ENCODE assay signal across 8 cellular contexts in the genomic region with DNA sequence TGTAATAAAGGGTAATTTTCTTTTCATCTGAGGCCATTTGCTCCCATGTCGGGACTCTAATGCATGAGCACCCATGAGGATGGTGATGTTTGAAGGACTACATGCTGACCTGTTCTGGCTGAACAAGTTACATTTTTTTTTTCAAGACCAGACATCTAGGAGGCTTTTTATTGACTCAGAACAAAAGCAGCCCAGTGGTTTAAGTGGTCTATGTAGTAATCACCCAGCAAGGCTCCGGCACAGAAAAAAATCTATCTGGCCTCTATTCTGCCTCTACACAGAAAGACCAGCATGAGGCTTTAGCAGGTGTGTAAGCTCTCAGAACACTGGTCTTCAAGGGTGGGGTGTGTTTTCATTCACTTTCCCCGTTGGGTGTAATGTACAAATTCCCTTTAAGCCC. TPM values are rescaled to one million over a fixed set of nuclear protein-coding genes. Genes with fewer than 3 reads are reported as not detected.
DNase-seq lines count a peak whose midpoint lies in the region; ATAC-seq and TF ChIP-seq lines count a peak whose summit lies in the region.

No MANE protein-coding gene starts in this region.

- H3K23ac ChIP-seq in mesenchymal stem cell (ENCODE audit: low read length in 2 of 2) = no peak overlapping the region

- H3K4me3 Mint-ChIP-seq in CD4-positive, alpha-beta T cell = no peak overlapping the region

- H3K9ac ChIP-seq in mesenchymal stem cell (ENCODE audit: low read length) = no peak overlapping the region

- H3K27ac Mint-ChIP-seq in CD4-positive, alpha-beta T cell = no peak overlapping the region

- H2BK12ac ChIP-seq in mesenchymal stem cell (ENCODE audit: low read length in 2 of 2) = no peak overlapping the region

- no peaks in the 10 kb centered on the region for H3K27me3 Mint-ChIP-seq in CD4-positive, alpha-beta T cell

- H3K4me3 ChIP-seq in mesenchymal stem cell (ENCODE audit: insufficient read depth in 1 of 2, low read depth in 1 of 2, low read length in 2 of 2) = no peak overlapping the region
- H3K4me3 ChIP-seq in gastroesophageal sphincter = no peak overlapping the region

- 88% methylated on average over 2 of the region's 3 CpGs for WGBS in mesenchymal stem cell
- WGBS in gastroesophageal sphincter (ENCODE audit: low coverage in 1 of 2), 2 donors = 76 to 79% methylated on average over 2 to 3 of the region's 3 CpGs

- H3K36me3 ChIP-seq in mesenchymal stem cell (ENCODE audit: control insufficient read depth in 1 of 2, insufficient read depth in 2 of 2, low read depth in 1 of 2, low read length in 2 of 2) (no peaks in the 10 kb centered on the region), gastroesophageal sphincter (no peaks in the 10 kb centered on the region)

- no peak overlapping the region for H3K4ac ChIP-seq in mesenchymal stem cell (ENCODE audit: low read depth in 1 of 2, low read length in 2 of 2)

- H2AK5ac ChIP-seq in mesenchymal stem cell (ENCODE audit: low read length, severe bottlenecking) = no peak overlapping the region

- H3K36me3 Mint-ChIP-seq in CD4-positive, alpha-beta T cell (ENCODE audit: low read depth) = no peaks in the 10 kb centered on the region

- no peak overlapping the region for H2BK15ac ChIP-seq in mesenchymal stem cell (ENCODE audit: low read depth, poor library complexity, severe bottlenecking)

- no peak for TF ChIP-seq CTCF in CD4-positive, alpha-beta T cell (IDR thresholded peaks at IDR 0.05)
- no peak for TF ChIP-seq CTCF in gastroesophageal sphincter (IDR thresholded peaks at IDR 0.05)

- peaks cover 26% of the 10 kb centered on the region for H3K79me1 ChIP-seq in mesenchymal stem cell (replicated peaks; ENCODE audit: low read length, poor library complexity, severe bottlenecking)

- no peaks in the 10 kb centered on the region for H3K9me3 Mint-ChIP-seq in CD4-positive, alpha-beta T cell

- H4K8ac ChIP-seq in mesenchymal stem cell (ENCODE audit: low read length) = no peak overlapping the region

- H3K27ac ChIP-seq in mesenchymal stem cell (ENCODE audit: low read length, poor library complexity, severe bottlenecking) (peak overlapping the region; percentile 55), gastroesophageal sphincter (no peak overlapping the region)
- H3K27ac ChIP-seq in CD4-positive, alpha-beta T cell (ENCODE audit: low read depth, low read length) = no peak overlapping the region

- TF ChIP-seq POLR2A in gastroesophageal sphincter (IDR thresholded peaks at IDR 0.05) = no peak

- H3K9me3 ChIP-seq in mesenchymal stem cell (ENCODE audit: control insufficient read depth, low read length) (no peaks in the 10 kb centered on the region), gastroesophageal sphincter (no peaks in the 10 kb centered on the region)
- H3K9me3 ChIP-seq in CD4-positive, alpha-beta T cell (ENCODE audit: control insufficient read depth, low read length) = no peaks in the 10 kb centered on the region

- no peak overlapping the region for H2BK5ac ChIP-seq in mesenchymal stem cell (ENCODE audit: low read depth, low read length, poor library complexity, severe bottlenecking)

- peak overlapping the region; percentile 18 for H3K4me2 ChIP-seq in mesenchymal stem cell (ENCODE audit: low read length, poor library complexity, severe bottlenecking)

- no peak overlapping the region for H4K91ac ChIP-seq in mesenchymal stem cell (ENCODE audit: low read length)

- TF ChIP-seq EP300 in gastroesophageal sphincter (IDR thresholded peaks at IDR 0.05) = no peak

- intact Hi-C loops in CD4-positive, alpha-beta T cell (cut with DNase I, micrococcal nuclease) = no loop called here

- peak; percentile 93 for ATAC-seq in GM18870 (IDR thresholded peaks at IDR 0.05; ENCODE audit: unreplicated experiment)
- peak; percentile 99 for ATAC-seq in HG02610 (IDR thresholded peaks at IDR 0.05; ENCODE audit: unreplicated experiment)
- no peak for ATAC-seq in CD4-positive, alpha-beta T cell (ENCODE audit: poor library complexity)
- no peak for ATAC-seq in gastroesophageal sphincter

- H3K27me3 ChIP-seq in mesenchymal stem cell (ENCODE audit: control insufficient read depth in 1 of 2, insufficient read depth in 1 of 2, low read length in 2 of 2) (no peaks in the 10 kb centered on the region), gastroesophageal sphincter (no peaks in the 10 kb centered on the region)
- H3K27me3 ChIP-seq in CD4-positive, alpha-beta T cell (ENCODE audit: control insufficient read depth, insufficient read depth, low read length) = no peaks in the 10 kb centered on the region

- H2AFZ ChIP-seq in mesenchymal stem cell (ENCODE audit: low read depth, low read length) = no peak overlapping the region

- POLR2A ChIA-PET in CD4-positive, alpha-beta T cell (lab: Charles Lee) = interaction anchor here (4.1 kb wide), 1 partner anchor 22 kb away, joined by 50 read pairs; no protein-coding TSS in a partner anchor

- DNase-seq in NCI-H1417 treated with DMSO at 0.1 percent for 48 hours (lab: John Stamatoyannopoulos, UW) (peak; percentile 88), mesenchymal stem cell (peak; percentile 61), DMS 273 treated with DMSO at 0.1 percent for 48 hours (lab: John Stamatoyannopoulos, UW) (no peak)
- DNase-seq in CD4-positive, alpha-beta T cell = no peak
- DNase-seq in stimulated activated CD4-positive, alpha-beta T cell treated with anti-CD3 and anti-CD28 coated beads, Interleukin-1b, Interleukin-23, amount 100 ng/mL, for 48 hours = no peak

- H3K14ac ChIP-seq in mesenchymal stem cell (ENCODE audit: low read length in 2 of 2) = no peak overlapping the region

- H2BK120ac ChIP-seq in mesenchymal stem cell (ENCODE audit: low read depth, low read length) = no peak overlapping the region

- CTCF ChIA-PET in CD4-positive, alpha-beta T cell (lab: Charles Lee) = interaction anchor here (1.4 to 1.6 kb wide), 2 partner anchors 24 to 80 kb away, joined by 6 to 11 read pairs; no protein-coding TSS in a partner anchor

- H3K18ac ChIP-seq in mesenchymal stem cell (ENCODE audit: low read depth in 1 of 2, low read length in 2 of 2) = no peak overlapping the region

- H3K4me1 Mint-ChIP-seq in CD4-positive, alpha-beta T cell (ENCODE audit: low read depth) = peaks cover 51% of the 10 kb centered on the region

- H3K4me1 ChIP-seq in mesenchymal stem cell (ENCODE audit: control insufficient read depth, insufficient read depth, low read depth, low read length) (peaks cover 4% of the 10 kb centered on the region), gastroesophageal sphincter (no peaks in the 10 kb centered on the region)

RNA-seq across cellular contexts. Expression of a gene that starts 15.8 kb away (rescaled TPM):
- 0.83 TPM for polyA plus RNA-seq in mesenchymal stem cell (2013, experiment 1 of 2)
- 0.84 TPM for polyA plus RNA-seq in mesenchymal stem cell (2013, experiment 2 of 2)
- 10 to 100 TPM; 28.6 to 29.3 TPM for total RNA-seq in CD4-positive, alpha-beta T cell
- 1 to 10 TPM in 1 of 4 donors, under 1 TPM in 3; 0.40 to 1.1 (median 0.50) TPM for total RNA-seq in gastroesophageal sphincter

Comparison
In these comparisons a context has a peak if more than half of its experiments do, and no peak if none do; other contexts are left out.
1. ATAC-seq: peak in GM18870 (single experiment) and HG02610 (single experiment); none in CD4-positive, alpha-beta T cell (single experiment) and gastroesophageal sphincter (single experiment).
2. DNase-seq: peak in NCI-H1417 treated with DMSO at 0.1 percent for 48 hours (single experiment) and mesenchymal stem cell (single experiment); none in CD4-positive, alpha-beta T cell (0 of 10), DMS 273 treated with DMSO at 0.1 percent for 48 hours (single experiment) and stimulated activated CD4-positive, alpha-beta T cell treated with anti-CD3 and anti-CD28 coated beads, Interleukin-1b, Interleukin-23, amount 100 ng/mL, for 48 hours (single experiment).
3. RNA of a gene that starts 15.8 kb away (total RNA-seq): 28.6 to 29.3 TPM in CD4-positive, alpha-beta T cell; 0.40 to 1.1 TPM in gastroesophageal sphincter; every median in the first group is over 10 times any median in the second.